8 cellular contexts compared by ENCODE assay signal in genomic region chr22:26756675-26757293, GRCh38.
DNase-seq lines count a peak whose midpoint lies in the region; ATAC-seq and TF ChIP-seq lines count a peak whose summit lies in the region.

No MANE protein-coding gene starts in this region.

- no peaks in the 10 kb centered on the region for H3K36me3 Mint-ChIP-seq in activated naive CD4-positive, alpha-beta T cell treated with anti-CD3 and anti-CD28 coated beads, Interleukin-2, amount 50 U/mL, for 72 hours
- H3K36me3 Mint-ChIP-seq in progenitor cell of endocrine pancreas (ENCODE audit: insufficient read depth) = peaks cover 4% of the 10 kb centered on the region

- H3K4me3 Mint-ChIP-seq in progenitor cell of endocrine pancreas (ENCODE audit: low read depth) = no peak overlapping the region

- no peak overlapping the region for H3K27ac Mint-ChIP-seq in activated naive CD4-positive, alpha-beta T cell treated with anti-CD3 and anti-CD28 coated beads, Interleukin-2, amount 50 U/mL, for 72 hours
- H3K27ac Mint-ChIP-seq in progenitor cell of endocrine pancreas = no peak overlapping the region

- peaks cover 2% of the 10 kb centered on the region for H3K4me1 Mint-ChIP-seq in progenitor cell of endocrine pancreas (ENCODE audit: low read depth)

- H3K27me3 Mint-ChIP-seq in progenitor cell of endocrine pancreas = peaks cover 8% of the 10 kb centered on the region

- DNase-seq in NCI-H2029 (lab: John Stamatoyannopoulos, UW) (peak; percentile 18), NCI-H2029 treated with DMSO at 0.1 percent for 48 hours (lab: John Stamatoyannopoulos, UW) (no peak), OCI-M1 (lab: John Stamatoyannopoulos, UW) (peak; percentile 12), heart right ventricle (peak; percentile 48 to 70), progenitor cell of endocrine pancreas (ENCODE audit: low spot score, unreplicated experiment) (peak; percentile 48), NCI-H128 (lab: John Stamatoyannopoulos, UW; ENCODE audit: unreplicated experiment) (no peak)
- peak in 1 of 2 donors; percentile 84 for DNase-seq in activated naive CD4-positive, alpha-beta T cell treated with anti-CD3 and anti-CD28 coated beads, Interleukin-2, amount 50 U/mL, for 72 hours (ENCODE audit: low spot score in 2 of 2)

- H3K27ac ChIP-seq in heart right ventricle = no peak overlapping the region

- 10 to 16% methylated on average over 47 of the region's 47 CpGs for WGBS in heart right ventricle, 2 donors

- ATAC-seq in activated naive CD4-positive, alpha-beta T cell treated with anti-CD3 and anti-CD28 coated beads, Interleukin-2, amount 50 U/mL, for 72 hours = peak; percentile 77 to 89
- ATAC-seq in heart right ventricle (peak; percentile 78 to 92 (median 86)), HG03460 (IDR thresholded peaks at IDR 0.05; ENCODE audit: unreplicated experiment) (no peak)

- intact Hi-C loops in heart right ventricle (cut with DNase I) = loop anchor here in 9 of 10 donors (2.0 to 10.0 kb wide), 10 partner anchors 72 to 1258 kb away; partner anchors contain the start of gene MN1 (in 7 of the 9)

- peaks cover 0 to 14% (median 0%) of the 10 kb centered on the region in 11 donors for H3K9me3 ChIP-seq in heart right ventricle

- no peaks in the 10 kb centered on the region for H3K9me3 Mint-ChIP-seq in activated naive CD4-positive, alpha-beta T cell treated with anti-CD3 and anti-CD28 coated beads, Interleukin-2, amount 50 U/mL, for 72 hours
- H3K9me3 Mint-ChIP-seq in progenitor cell of endocrine pancreas (ENCODE audit: low read depth) = peaks cover 8% of the 10 kb centered on the region

- H3K4me1 ChIP-seq in heart right ventricle = no peaks in the 10 kb centered on the region

- TF ChIP-seq CTCF in heart right ventricle (IDR thresholded peaks at IDR 0.05) (peak; percentile 87 to 95 (median 91)), progenitor cell of endocrine pancreas (IDR thresholded peaks at IDR 0.05; ENCODE audit: unreplicated experiment) (peak; percentile 93)

- peak overlapping the region in 8 of 10 donors; percentile 12 to 38 (median 35) for H3K4me3 ChIP-seq in heart right ventricle

- no peaks in the 10 kb centered on the region for H3K27me3 ChIP-seq in heart right ventricle

- no peaks in the 10 kb centered on the region for H3K36me3 ChIP-seq in heart right ventricle

Comparison
In these comparisons a context has a peak if more than half of its experiments do, and no peak if none do; other contexts are left out.
1. DNase-seq: peak in NCI-H2029 (single experiment), OCI-M1 (single experiment), heart right ventricle (2 of 2) and progenitor cell of endocrine pancreas (single experiment); none in NCI-H2029 treated with DMSO at 0.1 percent for 48 hours (single experiment) and NCI-H128 (single experiment).